Comparison of ENCODE assay signal across 1 cellular context in the genomic region with DNA sequence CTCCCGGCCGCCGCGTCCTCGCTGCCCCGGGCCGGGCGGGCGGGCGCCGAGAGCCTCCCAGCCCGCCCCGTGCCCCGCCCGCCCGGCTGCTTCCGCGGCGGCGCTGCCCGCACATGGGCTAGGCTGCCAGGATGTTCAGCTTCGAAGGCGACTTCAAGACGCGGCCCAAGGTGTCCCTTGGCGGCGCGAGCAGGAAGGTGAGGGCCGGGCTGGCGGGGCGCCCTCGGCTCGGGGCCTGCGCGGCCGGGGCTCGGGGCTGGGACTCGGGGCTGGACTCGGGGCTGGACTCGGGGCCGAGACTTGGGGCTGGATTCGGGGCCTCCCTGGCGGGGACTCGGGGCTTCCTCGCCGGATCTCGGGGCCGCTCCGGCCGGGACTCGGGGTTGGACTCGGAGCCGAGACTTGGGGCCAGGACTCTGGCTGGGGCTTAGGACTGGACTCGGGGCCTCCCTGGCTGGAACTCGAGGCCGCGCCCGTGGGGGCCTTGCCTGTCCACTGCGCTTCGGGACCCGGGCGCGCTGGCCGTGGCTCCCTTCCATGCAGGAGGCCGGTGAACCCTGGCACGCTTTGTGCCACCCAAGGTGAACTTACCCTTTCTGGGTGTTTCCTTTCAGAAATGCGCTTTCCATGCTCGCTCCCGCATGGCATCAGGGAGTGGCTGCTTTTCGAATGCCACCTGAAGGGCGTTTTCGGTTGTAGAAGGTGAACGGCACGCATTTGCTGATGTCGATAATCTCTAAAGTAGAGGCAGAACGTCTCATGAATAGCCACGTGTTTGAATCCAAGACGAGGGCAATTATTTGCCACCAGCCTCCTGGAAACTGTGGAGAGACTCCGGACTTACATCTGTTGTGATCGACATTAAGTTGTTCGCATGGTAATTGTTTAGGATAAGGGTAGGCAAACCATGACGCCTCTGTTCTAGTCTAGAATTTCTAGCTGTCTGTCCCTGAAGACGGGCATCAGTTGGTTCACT.
A peak's percentile ranks its signal among the peaks of the same experiment; 100 is the strongest.
TF ChIP-seq lines count a peak whose summit lies in the region.

No MANE protein-coding gene starts in this region.

TF ChIP-seq in K562, 482 proteins besides CTCF, POLR2A, EP300 and RAD21 (continued from another document):
- TF ChIP-seq ETV1 (tag; conservative IDR thresholded peaks at IDR 0.05; ENCODE audit: low read depth) (no peak), ZSCAN29 (IDR thresholded peaks at IDR 0.05) (no peak), PHF8 (IDR thresholded peaks at IDR 0.05; ENCODE audit: borderline replicate concordance, low read length) (peak; percentile 43; the same call in 1 of the 2 replicates), NR1H2 (CRISPR knock-in tag; IDR thresholded peaks at IDR 0.05) (no peak), PCBP2 (IDR thresholded peaks at IDR 0.05; ENCODE audit: low read depth, low read length, poor library complexity, severe bottlenecking) (no peak), RNF2 (IDR thresholded peaks at IDR 0.05) (0 out of 2 replicates have a peak, but pooled peaks have one; percentile 0), SIN3A (IDR thresholded peaks at IDR 0.05; ENCODE audit: borderline replicate concordance in 2 of 2, control insufficient read depth in 1 of 2, low read depth in 2 of 2, low read length in 2 of 2) (peak in 1 of 2 experiments; percentile 61; a peak in 2 of 4 replicates), CREM (IDR thresholded peaks at IDR 0.05; ENCODE audit: low read depth) (0 out of 2 replicates have a peak, but pooled peaks have one; percentile 6), L3MBTL2 (IDR thresholded peaks at IDR 0.05) (peak; percentile 80; the same call in 1 of the 2 replicates), KDM4B (IDR thresholded peaks at IDR 0.05; ENCODE audit: borderline replicate concordance in 2 of 2, low read depth in 1 of 2) (no peak), NCOR1 (IDR thresholded peaks at IDR 0.05) (no peak), RBM17 (IDR thresholded peaks at IDR 0.05; ENCODE audit: borderline replicate concordance, low read depth, low read length) (no peak)
- TF ChIP-seq, protein P1, sequence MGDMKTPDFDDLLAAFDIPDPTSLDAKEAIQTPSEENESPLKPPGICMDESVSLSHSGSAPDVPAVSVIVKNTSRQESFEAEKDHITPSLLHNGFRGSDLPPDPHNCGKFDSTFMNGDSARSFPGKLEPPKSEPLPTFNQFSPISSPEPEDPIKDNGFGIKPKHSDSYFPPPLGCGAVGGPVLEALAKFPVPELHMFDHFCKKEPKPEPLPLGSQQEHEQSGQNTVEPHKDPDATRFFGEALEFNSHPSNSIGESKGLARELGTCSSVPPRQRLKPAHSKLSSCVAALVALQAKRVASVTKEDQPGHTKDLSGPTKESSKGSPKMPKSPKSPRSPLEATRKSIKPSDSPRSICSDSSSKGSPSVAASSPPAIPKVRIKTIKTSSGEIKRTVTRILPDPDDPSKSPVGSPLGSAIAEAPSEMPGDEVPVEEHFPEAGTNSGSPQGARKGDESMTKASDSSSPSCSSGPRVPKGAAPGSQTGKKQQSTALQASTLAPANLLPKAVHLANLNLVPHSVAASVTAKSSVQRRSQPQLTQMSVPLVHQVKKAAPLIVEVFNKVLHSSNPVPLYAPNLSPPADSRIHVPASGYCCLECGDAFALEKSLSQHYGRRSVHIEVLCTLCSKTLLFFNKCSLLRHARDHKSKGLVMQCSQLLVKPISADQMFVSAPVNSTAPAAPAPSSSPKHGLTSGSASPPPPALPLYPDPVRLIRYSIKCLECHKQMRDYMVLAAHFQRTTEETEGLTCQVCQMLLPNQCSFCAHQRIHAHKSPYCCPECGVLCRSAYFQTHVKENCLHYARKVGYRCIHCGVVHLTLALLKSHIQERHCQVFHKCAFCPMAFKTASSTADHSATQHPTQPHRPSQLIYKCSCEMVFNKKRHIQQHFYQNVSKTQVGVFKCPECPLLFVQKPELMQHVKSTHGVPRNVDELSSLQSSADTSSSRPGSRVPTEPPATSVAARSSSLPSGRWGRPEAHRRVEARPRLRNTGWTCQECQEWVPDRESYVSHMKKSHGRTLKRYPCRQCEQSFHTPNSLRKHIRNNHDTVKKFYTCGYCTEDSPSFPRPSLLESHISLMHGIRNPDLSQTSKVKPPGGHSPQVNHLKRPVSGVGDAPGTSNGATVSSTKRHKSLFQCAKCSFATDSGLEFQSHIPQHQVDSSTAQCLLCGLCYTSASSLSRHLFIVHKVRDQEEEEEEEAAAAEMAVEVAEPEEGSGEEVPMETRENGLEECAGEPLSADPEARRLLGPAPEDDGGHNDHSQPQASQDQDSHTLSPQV (IDR thresholded peaks at IDR 0.05): peak; percentile 34
TF ChIP-seq in K562: peak in this region for 56.
